8 cellular contexts compared by ENCODE assay signal in genomic region chr5:163503106-163504090, GRCh38. TPM values are rescaled to one million over a fixed set of nuclear protein-coding genes. Genes with fewer than 3 reads are reported as not detected.
DNase-seq lines count a peak whose midpoint lies in the region; ATAC-seq and TF ChIP-seq lines count a peak whose summit lies in the region.

No MANE protein-coding gene starts in this region.

- intact Hi-C loops in right cardiac atrium (cut with DNase I): loop anchor here in 2 of 4 donors (5.0 to 10.0 kb wide), 2 partner anchors 41 to 49 kb away; partner anchors contain the start of genes HMMR (in 1 of the 2) and NUDCD2 (in 1 of the 2)

- H3K4me3 ChIP-seq in astrocyte of the cerebellum (ENCODE audit: low read depth, low read length): peak overlapping the region; percentile 85
- peak overlapping the region; percentile 76 for H3K4me3 ChIP-seq in right cardiac atrium (ENCODE audit: low read length)

- no peaks in the 10 kb centered on the region for H3K27me3 ChIP-seq in right cardiac atrium (ENCODE audit: control insufficient read depth, insufficient read depth)

- peak overlapping the region; percentile 99 for H3K27ac Mint-ChIP-seq in progenitor cell of endocrine pancreas

- WGBS in right cardiac atrium: under 1% methylated on average over 18 of the region's 18 CpGs

- H3K4me1 Mint-ChIP-seq in progenitor cell of endocrine pancreas (ENCODE audit: low read depth): peaks cover 34% of the 10 kb centered on the region

- peak overlapping the region; percentile 95 for H3K4me3 Mint-ChIP-seq in progenitor cell of endocrine pancreas (ENCODE audit: low read depth)

- H3K27ac ChIP-seq in right cardiac atrium (ENCODE audit: low read length): peak overlapping the region; percentile 83

- no peaks in the 10 kb centered on the region for H3K4me1 ChIP-seq in right cardiac atrium (ENCODE audit: control insufficient read depth, insufficient read depth, low read length)

- peak; percentile 15 for ATAC-seq in HG03108 (IDR thresholded peaks at IDR 0.05; ENCODE audit: unreplicated experiment)
- peak; percentile 18 to 44 for ATAC-seq in right cardiac atrium
- ATAC-seq in HG03439 (IDR thresholded peaks at IDR 0.05; ENCODE audit: unreplicated experiment): no peak

- peak; percentile 14 for DNase-seq in DMS53 treated with DMSO at 0.1 percent for 48 hours (lab: John Stamatoyannopoulos, UW; ENCODE audit: unreplicated experiment)
- DNase-seq in SHP77 (lab: John Stamatoyannopoulos, UW): peak; percentile 77 to 83
- no peak for DNase-seq in astrocyte of the cerebellum (ENCODE audit: low read depth)
- peak; percentile 66 to 83 (median 76) for DNase-seq in right cardiac atrium
- no peak for DNase-seq in progenitor cell of endocrine pancreas (ENCODE audit: low spot score, unreplicated experiment)
- no peak for DNase-seq in DMS114 treated with DMSO at 0.1 percent for 48 hours (lab: John Stamatoyannopoulos, UW; ENCODE audit: unreplicated experiment)

- peak; percentile 48 for TF ChIP-seq CTCF in astrocyte of the cerebellum (IDR thresholded peaks at IDR 0.05; ENCODE audit: low read depth, low read length, missing control alignments)
- TF ChIP-seq CTCF in progenitor cell of endocrine pancreas (IDR thresholded peaks at IDR 0.05; ENCODE audit: unreplicated experiment): peak; percentile 27

- no peaks in the 10 kb centered on the region for H3K27me3 Mint-ChIP-seq in progenitor cell of endocrine pancreas

- H3K36me3 Mint-ChIP-seq in progenitor cell of endocrine pancreas (ENCODE audit: insufficient read depth): no peaks in the 10 kb centered on the region

- H3K9me3 ChIP-seq in right cardiac atrium (ENCODE audit: control insufficient read depth, low read length): no peaks in the 10 kb centered on the region

- in situ Hi-C loops in astrocyte of the cerebellum (cut with HindIII; ENCODE audit: low sequenced_read_pairs): no loop called here

- H3K9me3 Mint-ChIP-seq in progenitor cell of endocrine pancreas (ENCODE audit: low read depth): no peaks in the 10 kb centered on the region

RNA-seq across cellular contexts. Expression of gene MAT2B, which starts 2.0 kb away (rescaled TPM):
- total RNA-seq in right cardiac atrium (10 to 100 TPM; 60.5 to 90.4 (median 75.3) TPM), progenitor cell of endocrine pancreas (64.4 and 66.8 TPM in 2 replicates)
- polyA plus RNA-seq in right cardiac atrium: 68.2 TPM

RNA-seq across cellular contexts. Expression of gene HMMR, which starts 43.0 kb away (rescaled TPM):
- total RNA-seq in right cardiac atrium (1 to 10 TPM in 2 of 4 donors, under 1 TPM in 2; 0.39 to 1.5 (median 0.84) TPM), progenitor cell of endocrine pancreas (13.3 and 15.0 TPM in 2 replicates)
- 0.34 TPM for polyA plus RNA-seq in right cardiac atrium

RNA-seq across cellular contexts. Expression of gene NUDCD2, which starts 43.5 kb away (rescaled TPM):
- 10 to 100 TPM; 12.9 to 17.3 (median 14.9) TPM for total RNA-seq in right cardiac atrium
- polyA plus RNA-seq in right cardiac atrium: 4.2 TPM
- total RNA-seq in progenitor cell of endocrine pancreas: 33.0 and 39.1 TPM in 2 replicates

Comparison
In these comparisons a context has a peak if more than half of its experiments do, and no peak if none do; other contexts are left out.
1. DNase-seq: peak in DMS53 treated with DMSO at 0.1 percent for 48 hours (single experiment), SHP77 (2 of 2) and right cardiac atrium (3 of 3); none in astrocyte of the cerebellum (single experiment), progenitor cell of endocrine pancreas (single experiment) and DMS114 treated with DMSO at 0.1 percent for 48 hours (single experiment).